Comparison of ENCODE assay signal across 8 cellular contexts in genomic region chr9:120875954-120876841, GRCh38. TPM values are rescaled to one million over a fixed set of nuclear protein-coding genes. Genes with fewer than 3 reads are reported as not detected.
DNase-seq lines count a peak whose midpoint lies in the region; ATAC-seq and TF ChIP-seq lines count a peak whose summit lies in the region.

No MANE protein-coding gene starts in this region.

- H3K27ac Mint-ChIP-seq in IgD-negative memory B cell (peak overlapping the region; percentile 58 to 87 (median 82)), nephron progenitor cell (no peak overlapping the region)
- H3K27ac Mint-ChIP-seq in activated T-helper 17 cell treated with anti-CD3 and anti-CD28 coated beads, Interleukin-2, amount 50 U/mL, for 72 hours = peak overlapping the region; percentile 82
- peak overlapping the region; percentile 91 for H3K27ac Mint-ChIP-seq in stimulated activated naive CD8-positive, alpha-beta T cell treated with anti-CD3 and anti-CD28 coated beads, Interleukin-15, Interleukin-2, amounts not matched to agents 100 ng/mL and 50 ng/mL, for 24 hours

- H3K9me3 Mint-ChIP-seq in IgD-negative memory B cell = no peaks in the 10 kb centered on the region
- H3K9me3 Mint-ChIP-seq in activated T-helper 17 cell treated with anti-CD3 and anti-CD28 coated beads, Interleukin-2, amount 50 U/mL, for 72 hours = no peaks in the 10 kb centered on the region
- H3K9me3 Mint-ChIP-seq in nephron progenitor cell = no peaks in the 10 kb centered on the region
- no peaks in the 10 kb centered on the region for H3K9me3 Mint-ChIP-seq in stimulated activated naive CD8-positive, alpha-beta T cell treated with anti-CD3 and anti-CD28 coated beads, Interleukin-15, Interleukin-2, amounts not matched to agents 100 ng/mL and 50 ng/mL, for 24 hours

- H3K27me3 Mint-ChIP-seq in IgD-negative memory B cell (peaks cover 4% of the 10 kb centered on the region), nephron progenitor cell (ENCODE audit: low read depth, poor library complexity) (peaks cover 38% of the 10 kb centered on the region)
- H3K27me3 Mint-ChIP-seq in activated T-helper 17 cell treated with anti-CD3 and anti-CD28 coated beads, Interleukin-2, amount 50 U/mL, for 72 hours = no peaks in the 10 kb centered on the region
- H3K27me3 Mint-ChIP-seq in stimulated activated naive CD8-positive, alpha-beta T cell treated with anti-CD3 and anti-CD28 coated beads, Interleukin-15, Interleukin-2, amounts not matched to agents 100 ng/mL and 50 ng/mL, for 24 hours = no peaks in the 10 kb centered on the region

- H3K36me3 Mint-ChIP-seq in IgD-negative memory B cell = no peaks in the 10 kb centered on the region
- H3K36me3 Mint-ChIP-seq in activated T-helper 17 cell treated with anti-CD3 and anti-CD28 coated beads, Interleukin-2, amount 50 U/mL, for 72 hours (ENCODE audit: low read depth) = peaks cover 72% of the 10 kb centered on the region
- H3K36me3 Mint-ChIP-seq in nephron progenitor cell (ENCODE audit: low read depth) = peaks cover 25% of the 10 kb centered on the region
- H3K36me3 Mint-ChIP-seq in stimulated activated naive CD8-positive, alpha-beta T cell treated with anti-CD3 and anti-CD28 coated beads, Interleukin-15, Interleukin-2, amounts not matched to agents 100 ng/mL and 50 ng/mL, for 24 hours (ENCODE audit: low read depth) = peaks cover 55% of the 10 kb centered on the region

- peak overlapping the region; percentile 79 to 90 (median 85) for H3K4me3 Mint-ChIP-seq in IgD-negative memory B cell
- H3K4me3 Mint-ChIP-seq in activated T-helper 17 cell treated with anti-CD3 and anti-CD28 coated beads, Interleukin-2, amount 50 U/mL, for 72 hours = peak overlapping the region; percentile 90
- H3K4me3 Mint-ChIP-seq in nephron progenitor cell = peak overlapping the region; percentile 77
- peak overlapping the region; percentile 91 for H3K4me3 Mint-ChIP-seq in stimulated activated naive CD8-positive, alpha-beta T cell treated with anti-CD3 and anti-CD28 coated beads, Interleukin-15, Interleukin-2, amounts not matched to agents 100 ng/mL and 50 ng/mL, for 24 hours

- peak overlapping the region; percentile 73 for H3K4me3 ChIP-seq in fibroblast of pulmonary artery (replicated peaks; ENCODE audit: low read depth, low read length)

- DNase-seq in DMS53 treated with DMSO at 0.1 percent for 48 hours (lab: John Stamatoyannopoulos, UW; ENCODE audit: unreplicated experiment) = peak; percentile 91
- DNase-seq in RKO (ENCODE audit: low spot score) = peak; percentile 98
- peak; percentile 82 for DNase-seq in fibroblast of pulmonary artery (ENCODE audit: low read depth)
- DNase-seq in nephron progenitor cell = peak; percentile 75

- peak; percentile 55 for ATAC-seq in GM21576 (IDR thresholded peaks at IDR 0.05; ENCODE audit: unreplicated experiment)
- ATAC-seq in activated T-helper 17 cell treated with anti-CD3 and anti-CD28 coated beads, Interleukin-2, amount 50 U/mL, for 72 hours (replicated peaks) = peak; percentile 64

- peaks cover 22 to 38% (median 27%) of the 10 kb centered on the region in 3 donors for H3K4me1 Mint-ChIP-seq in IgD-negative memory B cell
- peaks cover 54% of the 10 kb centered on the region for H3K4me1 Mint-ChIP-seq in activated T-helper 17 cell treated with anti-CD3 and anti-CD28 coated beads, Interleukin-2, amount 50 U/mL, for 72 hours
- peaks cover 30% of the 10 kb centered on the region for H3K4me1 Mint-ChIP-seq in nephron progenitor cell
- H3K4me1 Mint-ChIP-seq in stimulated activated naive CD8-positive, alpha-beta T cell treated with anti-CD3 and anti-CD28 coated beads, Interleukin-15, Interleukin-2, amounts not matched to agents 100 ng/mL and 50 ng/mL, for 24 hours (ENCODE audit: low read depth) = peaks cover 82% of the 10 kb centered on the region

- peak; percentile 3 for TF ChIP-seq CTCF in fibroblast of pulmonary artery (IDR thresholded peaks at IDR 0.05; ENCODE audit: low read length, missing control alignments)
- no peak for TF ChIP-seq CTCF in nephron progenitor cell (IDR thresholded peaks at IDR 0.05)

RNA-seq across cellular contexts. Expression of gene PHF19, which starts 0.8 kb away (rescaled TPM):
- polyA plus RNA-seq in IgD-negative memory B cell = 3.9 TPM
- total RNA-seq in activated T-helper 17 cell treated with anti-CD3 and anti-CD28 coated beads, Interleukin-2, amount 50 U/mL, for 72 hours = 100 to 1,000 TPM; 236 to 258 TPM

RNA-seq across cellular contexts. Expression of gene PSMD5, which starts 33.5 kb away (rescaled TPM):
- polyA plus RNA-seq in IgD-negative memory B cell = 16.8 TPM
- total RNA-seq in activated T-helper 17 cell treated with anti-CD3 and anti-CD28 coated beads, Interleukin-2, amount 50 U/mL, for 72 hours = 10 to 100 TPM; 60.2 to 62.8 TPM

RNA-seq across cellular contexts. Expression of gene TRAF1, which starts 50.4 kb away (rescaled TPM):
- 1.3 TPM for polyA plus RNA-seq in IgD-negative memory B cell
- total RNA-seq in activated T-helper 17 cell treated with anti-CD3 and anti-CD28 coated beads, Interleukin-2, amount 50 U/mL, for 72 hours = 100 to 1,000 TPM in 1 of 2 donors, 10 to 100 TPM in 1; 71.4 to 164 TPM

Comparison
In these comparisons a context has a peak if more than half of its experiments do, and no peak if none do; other contexts are left out.
1. Peak in every context shown above with its lines: DNase-seq, ATAC-seq and H3K4me3 ChIP-seq.